ENCODE assay signal across 8 cellular contexts in genomic region chr10:79447249-79447648, GRCh38. TPM values are rescaled to one million over a fixed set of nuclear protein-coding genes. Genes with fewer than 3 reads are reported as not detected.
A peak's percentile ranks its signal among the peaks of the same experiment; 100 is the strongest.
DNase-seq lines count a peak whose midpoint lies in the region; ATAC-seq and TF ChIP-seq lines count a peak whose summit lies in the region.
"Not testable (repeated sequence)": the region's sequence is repeated elsewhere in the genome, so short reads cannot be mapped to it uniquely, and the experiment has no call there.

No MANE protein-coding gene starts in this region.

- H4K20me1 ChIP-seq in smooth muscle cell (ENCODE audit: low read depth), result peaks cover 24% of the 10 kb centered on the region

- H3K4me1 ChIP-seq in smooth muscle cell (ENCODE audit: low read depth), result peaks cover 37% of the 10 kb centered on the region
- H3K4me1 ChIP-seq in vagina, result peaks cover 34% of the 10 kb centered on the region

- H3K27me3 Mint-ChIP-seq in CD4-positive, alpha-beta T cell; chondrocyte (ENCODE audit: low read depth): not testable (repeated sequence)
- H3K27me3 Mint-ChIP-seq in activated T-cell treated with anti-CD3 and anti-CD28 coated beads, Interleukin-2, amount 50 U/mL, for 72 hours (ENCODE audit: low read depth), result peaks cover 26% of the 10 kb centered on the region
- H3K27me3 Mint-ChIP-seq in immature natural killer cell (ENCODE audit: low read depth in 3 of 3) (peaks cover 0 to 15% (median 3%) of the 10 kb centered on the region in 3 donors), nephron progenitor cell (ENCODE audit: low read depth, poor library complexity) (peaks cover 18% of the 10 kb centered on the region)

- peak overlapping the region; percentile 82 for H3K4me3 Mint-ChIP-seq in CD4-positive, alpha-beta T cell
- H3K4me3 Mint-ChIP-seq in activated T-cell treated with anti-CD3 and anti-CD28 coated beads, Interleukin-2, amount 50 U/mL, for 72 hours, result peak overlapping the region; percentile 47 to 81
- H3K4me3 Mint-ChIP-seq in chondrocyte (ENCODE audit: unreplicated experiment) (peak overlapping the region; percentile 70), immature natural killer cell (peak overlapping the region; percentile 53 to 79 (median 61)), nephron progenitor cell (peak overlapping the region; percentile 83)

- POLR2A ChIA-PET in CD4-positive, alpha-beta T cell (lab: Charles Lee), result not testable (repeated sequence)

- peak overlapping the region; percentile 83 for H3K27ac Mint-ChIP-seq in CD4-positive, alpha-beta T cell
- H3K27ac Mint-ChIP-seq in activated T-cell treated with anti-CD3 and anti-CD28 coated beads, Interleukin-2, amount 50 U/mL, for 72 hours; chondrocyte (ENCODE audit: unreplicated experiment): not testable (repeated sequence)
- H3K27ac Mint-ChIP-seq in immature natural killer cell (peak overlapping the region in 4 of 6 donors; percentile 41 to 56 (median 42)), nephron progenitor cell (peak overlapping the region; percentile 77)

- not testable (repeated sequence) for TF ChIP-seq CTCF in CD4-positive, alpha-beta T cell (IDR thresholded peaks at IDR 0.05); chondrocyte (IDR thresholded peaks at IDR 0.05); nephron progenitor cell (IDR thresholded peaks at IDR 0.05); smooth muscle cell (IDR thresholded peaks at IDR 0.05; ENCODE audit: borderline replicate concordance, insufficient read depth, poor library complexity, severe bottlenecking); vagina (IDR thresholded peaks at IDR 0.05)

- WGBS in smooth muscle cell (ENCODE audit: low lambda C conversion rate), result 53% methylated on average over 6 of the region's 6 CpGs

- H3K4me1 Mint-ChIP-seq in CD4-positive, alpha-beta T cell (ENCODE audit: low read depth), result peaks cover 32% of the 10 kb centered on the region
- peaks cover 28% of the 10 kb centered on the region for H3K4me1 Mint-ChIP-seq in activated T-cell treated with anti-CD3 and anti-CD28 coated beads, Interleukin-2, amount 50 U/mL, for 72 hours (ENCODE audit: low read depth)
- H3K4me1 Mint-ChIP-seq in chondrocyte (ENCODE audit: low read depth) (peaks cover 39% of the 10 kb centered on the region), immature natural killer cell (peaks cover 31 to 32% of the 10 kb centered on the region in 2 donors), nephron progenitor cell (peaks cover 71% of the 10 kb centered on the region)

- TF ChIP-seq POLR2A in vagina (IDR thresholded peaks at IDR 0.05), result not testable (repeated sequence)

- H3K4me3 ChIP-seq in SK-N-MC, smooth muscle cell, vagina: not testable (repeated sequence)

- intact Hi-C loops in CD4-positive, alpha-beta T cell (cut with DNase I, micrococcal nuclease), result loop anchor here (2.0 to 10.0 kb wide), 6 partner anchors 98 to 1415 kb away; partner anchors contain the start of genes RPS24 (in 2 of the 2), ANXA11 (in 1 of the 2) and ZMIZ1 (in 1 of the 2)
- intact Hi-C loops in vagina (cut with DNase I), result not testable (repeated sequence)

- not testable (repeated sequence) for H3K36me3 ChIP-seq in SK-N-MC (ENCODE audit: insufficient read depth, low read length); smooth muscle cell (ENCODE audit: low read depth); vagina

- H3K27me3 ChIP-seq in CD4-positive, alpha-beta T cell (ENCODE audit: control insufficient read depth, insufficient read depth, low read length); smooth muscle cell (ENCODE audit: low read depth); vagina: not testable (repeated sequence)

- not testable (repeated sequence) for H3K27ac ChIP-seq in CD4-positive, alpha-beta T cell (ENCODE audit: low read depth, low read length)
- peak overlapping the region; percentile 79; the same call in 1 of the 2 replicates for H3K27ac ChIP-seq in SK-N-MC
- H3K27ac ChIP-seq in smooth muscle cell (ENCODE audit: low read depth), result peak overlapping the region; percentile 67
- H3K27ac ChIP-seq in vagina, result peak overlapping the region; percentile 80

- not testable (repeated sequence) for H3K36me3 Mint-ChIP-seq in CD4-positive, alpha-beta T cell (ENCODE audit: low read depth); activated T-cell treated with anti-CD3 and anti-CD28 coated beads, Interleukin-2, amount 50 U/mL, for 72 hours (ENCODE audit: insufficient read depth in 2 of 2); chondrocyte (ENCODE audit: low read depth); immature natural killer cell; nephron progenitor cell (ENCODE audit: low read depth)

- peaks cover 30% of the 10 kb centered on the region for H3K79me2 ChIP-seq in smooth muscle cell (ENCODE audit: low read depth)

- CTCF ChIA-PET in CD4-positive, alpha-beta T cell (lab: Charles Lee), result not testable (repeated sequence)

- H2AFZ ChIP-seq in smooth muscle cell (ENCODE audit: low read depth), result not testable (repeated sequence)

- not testable (repeated sequence) for ATAC-seq in CD4-positive, alpha-beta T cell (ENCODE audit: poor library complexity); activated T-cell treated with anti-CD3 and anti-CD28 coated beads, Interleukin-2, amount 50 U/mL, for 72 hours (replicated peaks in 1 of 2)

- not testable (repeated sequence) for H3K9me3 Mint-ChIP-seq in CD4-positive, alpha-beta T cell; activated T-cell treated with anti-CD3 and anti-CD28 coated beads, Interleukin-2, amount 50 U/mL, for 72 hours; chondrocyte (ENCODE audit: low read depth); immature natural killer cell; nephron progenitor cell

- not testable (repeated sequence) for H3K9ac ChIP-seq in SK-N-MC (ENCODE audit: insufficient read length); smooth muscle cell (ENCODE audit: low read depth)

- H3F3A ChIP-seq in smooth muscle cell (ENCODE audit: low read depth), result peaks cover 19% of the 10 kb centered on the region

- DNase-seq in CD4-positive, alpha-beta T cell, result peak in 1 of 10 experiments; percentile 20
- DNase-seq in SK-N-MC (ENCODE audit: low read depth, low spot score); activated T-cell treated with anti-CD3 and anti-CD28 coated beads, Interleukin-2, amount 50 U/mL, for 72 hours; chondrocyte (ENCODE audit: low spot score); immature natural killer cell; nephron progenitor cell; smooth muscle cell (lab: John Stamatoyannopoulos, UW; ENCODE audit: unreplicated experiment): not testable (repeated sequence)
- peak in 1 of 2 donors; percentile 86 for DNase-seq in vagina (ENCODE audit: extremely low spot score in 2 of 2)

- not testable (repeated sequence) for H3K9me3 ChIP-seq in CD4-positive, alpha-beta T cell (ENCODE audit: control insufficient read depth, low read length); SK-N-MC (ENCODE audit: low read depth, low read length); smooth muscle cell (replicated peaks; ENCODE audit: low read depth); vagina

- H3K4me2 ChIP-seq in smooth muscle cell, result peak overlapping the region; percentile 83

RNA-seq across cellular contexts. Expression of gene ZCCHC24, which starts 1.8 kb away (rescaled TPM):
- total RNA-seq in CD4-positive, alpha-beta T cell, result under 1 TPM; 0.67 to 0.85 TPM
- total RNA-seq in activated T-cell treated with anti-CD3 and anti-CD28 coated beads, Interleukin-2, amount 50 U/mL, for 72 hours, result 1 to 10 TPM; 1.1 to 1.7 TPM
- 37.4 to 45.1 TPM (median 43.8 TPM) in 3 replicates for total RNA-seq in chondrocyte
- polyA plus RNA-seq in immature natural killer cell, result 1 to 10 TPM; 1.6 to 2.2 (median 1.7) TPM
- 21.9 and 28.0 TPM in 2 replicates for total RNA-seq in smooth muscle cell
- polyA plus RNA-seq in smooth muscle cell, result 30.6 and 52.1 TPM in 2 replicates
- 57.0 TPM for total RNA-seq in vagina
